Comparison of ENCODE assay signal across 24 cellular contexts in genomic region chr18:46346896-46347630, GRCh38.
A peak's percentile ranks its signal among the peaks of the same experiment; 100 is the strongest.
DNase-seq lines count a peak whose midpoint lies in the region; ATAC-seq and TF ChIP-seq lines count a peak whose summit lies in the region.
"Had no signal": no experiment of that assay in that cellular context is flagged by ENCODE, and none has a peak within 500 bp of the region (broad histone marks: within the 10 kb centered on the region; RNA-seq: fewer than 3 reads in every experiment).

No MANE protein-coding gene starts in this region.

- no peak for DNase-seq in activated naive CD4-positive, alpha-beta T cell treated with anti-CD3 and anti-CD28 coated beads, Interleukin-2, amount 50 U/mL, for 72 hours (ENCODE audit: low spot score in 2 of 2)
- no peak for DNase-seq in RWPE1 (ENCODE audit: low spot score)
- no peak for DNase-seq in natural killer cell
- DNase-seq in stimulated activated naive B cell treated with anti-CD40 and anti-IgM and Interleukin-4, amounts not matched to agents 10 μg/mL and 1 μg/mL and 100 μg/mL, for 72 hours: no peak
- DNase-seq in caudate nucleus (lab: John Stamatoyannopoulos, UW): no peak
- DNase-seq: CD4-positive, CD25-positive, alpha-beta regulatory T cell; COR-L47; DMS 273 treated with DMSO at 0.1 percent for 48 hours; DMS79 treated with DMSO at 0.1 percent for 48 hours; GM23248; KG1; NCI-H1105; NCI-H146; NCI-H2029 treated with DMSO at 0.1 percent for 48 hours; NCI-H226; NCI-H510A treated with DMSO at 0.1 percent for 48 hours; NCI-H748 treated with DMSO at 0.1 percent for 48 hours; NK-92 treated with Interleukin-12 subunit alpha and Interleukin-12 subunit beta, amount 100 ng/mL, for 24 hours; SIG-M5 had no signal

- no peaks in the 10 kb centered on the region for H3K36me3 Mint-ChIP-seq in activated naive CD4-positive, alpha-beta T cell treated with anti-CD3 and anti-CD28 coated beads, Interleukin-2, amount 50 U/mL, for 24 hours
- no peaks in the 10 kb centered on the region for H3K36me3 Mint-ChIP-seq in activated naive CD4-positive, alpha-beta T cell treated with anti-CD3 and anti-CD28 coated beads, Interleukin-2, amount 50 U/mL, for 72 hours
- no peaks in the 10 kb centered on the region for H3K36me3 Mint-ChIP-seq in natural killer cell
- H3K36me3 Mint-ChIP-seq in stimulated activated naive B cell treated with anti-CD40 and anti-IgM and Interleukin-4, amounts not matched to agents 10 μg/mL and 1 μg/mL and 100 μg/mL, for 72 hours: no peaks in the 10 kb centered on the region
- H3K36me3 Mint-ChIP-seq: CD4-positive, CD25-positive, alpha-beta regulatory T cell had no signal

- H3K27ac Mint-ChIP-seq in activated naive CD4-positive, alpha-beta T cell treated with anti-CD3 and anti-CD28 coated beads, Interleukin-2, amount 50 U/mL, for 24 hours: peak overlapping the region; percentile 59
- H3K27ac Mint-ChIP-seq in activated naive CD4-positive, alpha-beta T cell treated with anti-CD3 and anti-CD28 coated beads, Interleukin-2, amount 50 U/mL, for 72 hours: no peak overlapping the region
- peak overlapping the region; percentile 90 to 95 for H3K27ac Mint-ChIP-seq in natural killer cell
- H3K27ac Mint-ChIP-seq in stimulated activated naive B cell treated with anti-CD40 and anti-IgM and Interleukin-4, amounts not matched to agents 10 μg/mL and 1 μg/mL and 100 μg/mL, for 72 hours: peak overlapping the region; percentile 88
- H3K27ac Mint-ChIP-seq: B cell had no signal

- H3K4me3 Mint-ChIP-seq in activated naive CD4-positive, alpha-beta T cell treated with anti-CD3 and anti-CD28 coated beads, Interleukin-2, amount 50 U/mL, for 24 hours: no peak overlapping the region
- H3K4me3 Mint-ChIP-seq in natural killer cell: no peak overlapping the region
- no peak overlapping the region for H3K4me3 Mint-ChIP-seq in stimulated activated naive B cell treated with anti-CD40 and anti-IgM and Interleukin-4, amounts not matched to agents 10 μg/mL and 1 μg/mL and 100 μg/mL, for 72 hours
- H3K4me3 Mint-ChIP-seq: B cell; CD4-positive, CD25-positive, alpha-beta regulatory T cell had no signal

- H3K4me1 Mint-ChIP-seq in activated naive CD4-positive, alpha-beta T cell treated with anti-CD3 and anti-CD28 coated beads, Interleukin-2, amount 50 U/mL, for 24 hours: peaks cover 31% of the 10 kb centered on the region
- H3K4me1 Mint-ChIP-seq in natural killer cell: peaks cover 95 to 100% of the 10 kb centered on the region in 2 donors
- H3K4me1 Mint-ChIP-seq in stimulated activated naive B cell treated with anti-CD40 and anti-IgM and Interleukin-4, amounts not matched to agents 10 μg/mL and 1 μg/mL and 100 μg/mL, for 72 hours: peaks cover 22 to 33% of the 10 kb centered on the region in 2 donors

- intact Hi-C loops in natural killer cell (cut with micrococcal nuclease): loop anchor here (1.0 kb wide), 1 partner anchor 11 kb away; no protein-coding TSS in a partner anchor

- POLR2A ChIA-PET in RWPE1 (lab: Yijun Ruan, JAX; ENCODE audit: low non-redundant PET): no interaction called here

- H3K9me3 Mint-ChIP-seq in activated naive CD4-positive, alpha-beta T cell treated with anti-CD3 and anti-CD28 coated beads, Interleukin-2, amount 50 U/mL, for 24 hours: no peaks in the 10 kb centered on the region
- H3K9me3 Mint-ChIP-seq in activated naive CD4-positive, alpha-beta T cell treated with anti-CD3 and anti-CD28 coated beads, Interleukin-2, amount 50 U/mL, for 72 hours: no peaks in the 10 kb centered on the region
- H3K9me3 Mint-ChIP-seq in natural killer cell: no peaks in the 10 kb centered on the region
- H3K9me3 Mint-ChIP-seq in stimulated activated naive B cell treated with anti-CD40 and anti-IgM and Interleukin-4, amounts not matched to agents 10 μg/mL and 1 μg/mL and 100 μg/mL, for 72 hours: no peaks in the 10 kb centered on the region

- CTCF ChIA-PET in RWPE1 (lab: Yijun Ruan, JAX): no interaction called here

- H3K27me3 Mint-ChIP-seq in activated naive CD4-positive, alpha-beta T cell treated with anti-CD3 and anti-CD28 coated beads, Interleukin-2, amount 50 U/mL, for 24 hours: no peaks in the 10 kb centered on the region
- H3K27me3 Mint-ChIP-seq in natural killer cell (ENCODE audit: low read depth in 2 of 2): no peaks in the 10 kb centered on the region
- no peaks in the 10 kb centered on the region for H3K27me3 Mint-ChIP-seq in stimulated activated naive B cell treated with anti-CD40 and anti-IgM and Interleukin-4, amounts not matched to agents 10 μg/mL and 1 μg/mL and 100 μg/mL, for 72 hours
- H3K27me3 Mint-ChIP-seq: B cell had no signal

- ATAC-seq in activated naive CD4-positive, alpha-beta T cell treated with anti-CD3 and anti-CD28 coated beads, Interleukin-2, amount 50 U/mL, for 72 hours: no peak
- ATAC-seq in natural killer cell (no peak), GM19455 (IDR thresholded peaks at IDR 0.05; ENCODE audit: unreplicated experiment) (no peak), HG03457 (IDR thresholded peaks at IDR 0.05; ENCODE audit: unreplicated experiment) (no peak)
- ATAC-seq in stimulated activated naive B cell treated with anti-CD40 and anti-IgM and Interleukin-4, amounts not matched to agents 10 μg/mL and 1 μg/mL and 100 μg/mL, for 72 hours (replicated peaks): no peak

- H3K27ac ChIP-seq in RWPE1 (0 out of 2 replicates have a peak overlapping the region, but pooled peaks have one; percentile 13), caudate nucleus (ENCODE audit: low read depth, low read length) (no peak overlapping the region)
- H3K27ac ChIP-seq: GM23248, HL-60 had no signal

- no peak for TF ChIP-seq CTCF in RWPE1 (conservative IDR thresholded peaks at IDR 0.05; ENCODE audit: low read depth)
- TF ChIP-seq CTCF in natural killer cell (IDR thresholded peaks at IDR 0.05): no peak

Comparison
In these comparisons a context has a peak if more than half of its experiments do, and no peak if none do; other contexts are left out.
1. H3K27ac Mint-ChIP-seq: peak in activated naive CD4-positive, alpha-beta T cell treated with anti-CD3 and anti-CD28 coated beads, Interleukin-2, amount 50 U/mL, for 24 hours (single experiment), natural killer cell (2 of 2) and stimulated activated naive B cell treated with anti-CD40 and anti-IgM and Interleukin-4, amounts not matched to agents 10 μg/mL and 1 μg/mL and 100 μg/mL, for 72 hours (single experiment); none in activated naive CD4-positive, alpha-beta T cell treated with anti-CD3 and anti-CD28 coated beads, Interleukin-2, amount 50 U/mL, for 72 hours (0 of 2).